In genomic region chr3:195897853-195898415, GRCh38 we compare ENCODE assay signal across 9 cellular contexts. TPM values are rescaled to one million over a fixed set of nuclear protein-coding genes. Genes with fewer than 3 reads are reported as not detected.
DNase-seq lines count a peak whose midpoint lies in the region; ATAC-seq and TF ChIP-seq lines count a peak whose summit lies in the region.
"Had no signal": no experiment of that assay in that cellular context is flagged by ENCODE, and none has a peak within 500 bp of the region (broad histone marks: within the 10 kb centered on the region; RNA-seq: fewer than 3 reads in every experiment).

No MANE protein-coding gene starts in this region.

- CTCF ChIA-PET in MCF 10A (lab: Yijun Ruan, JAX) = interaction anchor here (0.6 to 9.3 kb wide), 5 partner anchors 9 to 37 kb away, joined by 3 to 187 read pairs (median 9); no protein-coding TSS in a partner anchor

- H3K4me1 Mint-ChIP-seq in HFFc6 (ENCODE audit: low read depth) (peaks cover 58% of the 10 kb centered on the region), MCF 10A (ENCODE audit: insufficient read depth, unreplicated experiment) (peaks cover 48% of the 10 kb centered on the region), natural killer cell (peaks cover 56 to 73% of the 10 kb centered on the region in 2 donors)

- BruUV-seq in MCF 10A (replicated peaks; lab: Mats Ljungman, UMichigan) = no TSS peak

- H3K27ac Mint-ChIP-seq in HFFc6 = peak overlapping the region; percentile 97
- H3K27ac Mint-ChIP-seq in MCF 10A (ENCODE audit: low read depth, unreplicated experiment) = peak overlapping the region; percentile 93
- peak overlapping the region; percentile 94 to 95 for H3K27ac Mint-ChIP-seq in natural killer cell

- DNase-seq in DMS 273 (lab: John Stamatoyannopoulos, UW; ENCODE audit: unreplicated experiment) (peak; percentile 49), DMS 273 treated with DMSO at 0.1 percent for 48 hours (lab: John Stamatoyannopoulos, UW) (no peak), HFFc6 (no peak), MCF 10A (ENCODE audit: unreplicated experiment) (no peak), natural killer cell (no peak), T-helper 9 cell (no peak)
- DNase-seq: SIG-M5 had no signal

- H3K9me3 Mint-ChIP-seq in HFFc6 = no peaks in the 10 kb centered on the region
- H3K9me3 Mint-ChIP-seq in MCF 10A (ENCODE audit: unreplicated experiment) = no peaks in the 10 kb centered on the region
- no peaks in the 10 kb centered on the region for H3K9me3 Mint-ChIP-seq in natural killer cell

- ATAC-seq in natural killer cell = no peak
- no peak for ATAC-seq in GM18907 (IDR thresholded peaks at IDR 0.05; ENCODE audit: unreplicated experiment)
- ATAC-seq in GM21576 (IDR thresholded peaks at IDR 0.05; ENCODE audit: unreplicated experiment) = no peak

- POLR2A ChIA-PET in MCF 10A (lab: Yijun Ruan, JAX) = interaction anchor here (5.5 to 11.2 kb wide), 2 partner anchors 9 to 16 kb away, joined by 97 to 254 read pairs; partner anchors contain the start of gene TNK2

- peak overlapping the region; percentile 67 for H3K4me3 Mint-ChIP-seq in HFFc6
- peak overlapping the region; percentile 33 for H3K4me3 Mint-ChIP-seq in MCF 10A (ENCODE audit: unreplicated experiment)
- peak overlapping the region; percentile 67 for H3K4me3 Mint-ChIP-seq in natural killer cell

- intact Hi-C loops in MCF 10A (cut with micrococcal nuclease) = no loop called here
- intact Hi-C loops in natural killer cell (cut with micrococcal nuclease) = no loop called here

- no peaks in the 10 kb centered on the region for H3K36me3 Mint-ChIP-seq in HFFc6 (ENCODE audit: low read depth)
- H3K36me3 Mint-ChIP-seq in MCF 10A (ENCODE audit: insufficient read depth, unreplicated experiment) = peaks cover 10% of the 10 kb centered on the region
- H3K36me3 Mint-ChIP-seq in natural killer cell = no peaks in the 10 kb centered on the region

- H3K27me3 Mint-ChIP-seq in HFFc6 (ENCODE audit: insufficient read depth) = peaks cover 3% of the 10 kb centered on the region
- no peaks in the 10 kb centered on the region for H3K27me3 Mint-ChIP-seq in MCF 10A (ENCODE audit: insufficient read depth, unreplicated experiment)
- no peaks in the 10 kb centered on the region for H3K27me3 Mint-ChIP-seq in natural killer cell (ENCODE audit: low read depth in 2 of 2)

- peak; percentile 25; the same call in 1 of the 2 replicates for TF ChIP-seq CTCF in HFFc6 (IDR thresholded peaks at IDR 0.05)
- no peak for TF ChIP-seq CTCF in MCF 10A (IDR thresholded peaks at IDR 0.05; ENCODE audit: unreplicated experiment)
- TF ChIP-seq CTCF in natural killer cell (IDR thresholded peaks at IDR 0.05) = no peak

RNA-seq across cellular contexts. Expression of gene TNK2, which starts 10.4 kb away (rescaled TPM):
- total RNA-seq in HFFc6 (2021; fragmentation: NEBNext Ultra II Directional; extraction: Animal tissue kit (Norgen Biotek cat#: 25700)) = 10 to 100 TPM; 29.6 to 46.1 (median 35.1) TPM
- total RNA-seq in MCF 10A (2022) (56.1 and 75.8 TPM in 2 replicates), natural killer cell (100 to 1,000 TPM; 169 to 207 (median 171) TPM)
